1 cellular context compared by ENCODE assay signal in genomic region chr12:6492838-6493579, GRCh38.
TF ChIP-seq lines count a peak whose summit lies in the region.

MRPL51 (minus strand) TSS chr12:6493262; CDS start chr12:6493136, 126 bp downstream.

TF ChIP-seq in K562, 482 proteins besides CTCF, POLR2A, EP300 and RAD21 (continued from another document and continues in another):
- TF ChIP-seq E2F5 (CRISPR knock-in tag; IDR thresholded peaks at IDR 0.05) = no peak
- no peak for TF ChIP-seq ZNF511 (CRISPR knock-in tag; IDR thresholded peaks at IDR 0.05)
- no peak for TF ChIP-seq HNRNPL (IDR thresholded peaks at IDR 0.05; ENCODE audit: low read depth, low read length)
- TF ChIP-seq TAF7 (tag; IDR thresholded peaks at IDR 0.05) = peak; percentile 50; the same call in 1 of the 2 replicates
- no peak; the same call in 1 of the 2 replicates for TF ChIP-seq MAX (CRISPR knock-in tag; IDR thresholded peaks at IDR 0.05)
- TF ChIP-seq RB1 (IDR thresholded peaks at IDR 0.05; ENCODE audit: low read depth) = peak; percentile 46; the same call in 1 of the 2 replicates
- TF ChIP-seq ELF4 (CRISPR knock-in tag; IDR thresholded peaks at IDR 0.05) = no peak
- TF ChIP-seq IFI16 (CRISPR knock-in tag; IDR thresholded peaks at IDR 0.05) = no peak
- no peak for TF ChIP-seq COPS2 (conservative IDR thresholded peaks at IDR 0.05)
- TF ChIP-seq, protein P1, sequence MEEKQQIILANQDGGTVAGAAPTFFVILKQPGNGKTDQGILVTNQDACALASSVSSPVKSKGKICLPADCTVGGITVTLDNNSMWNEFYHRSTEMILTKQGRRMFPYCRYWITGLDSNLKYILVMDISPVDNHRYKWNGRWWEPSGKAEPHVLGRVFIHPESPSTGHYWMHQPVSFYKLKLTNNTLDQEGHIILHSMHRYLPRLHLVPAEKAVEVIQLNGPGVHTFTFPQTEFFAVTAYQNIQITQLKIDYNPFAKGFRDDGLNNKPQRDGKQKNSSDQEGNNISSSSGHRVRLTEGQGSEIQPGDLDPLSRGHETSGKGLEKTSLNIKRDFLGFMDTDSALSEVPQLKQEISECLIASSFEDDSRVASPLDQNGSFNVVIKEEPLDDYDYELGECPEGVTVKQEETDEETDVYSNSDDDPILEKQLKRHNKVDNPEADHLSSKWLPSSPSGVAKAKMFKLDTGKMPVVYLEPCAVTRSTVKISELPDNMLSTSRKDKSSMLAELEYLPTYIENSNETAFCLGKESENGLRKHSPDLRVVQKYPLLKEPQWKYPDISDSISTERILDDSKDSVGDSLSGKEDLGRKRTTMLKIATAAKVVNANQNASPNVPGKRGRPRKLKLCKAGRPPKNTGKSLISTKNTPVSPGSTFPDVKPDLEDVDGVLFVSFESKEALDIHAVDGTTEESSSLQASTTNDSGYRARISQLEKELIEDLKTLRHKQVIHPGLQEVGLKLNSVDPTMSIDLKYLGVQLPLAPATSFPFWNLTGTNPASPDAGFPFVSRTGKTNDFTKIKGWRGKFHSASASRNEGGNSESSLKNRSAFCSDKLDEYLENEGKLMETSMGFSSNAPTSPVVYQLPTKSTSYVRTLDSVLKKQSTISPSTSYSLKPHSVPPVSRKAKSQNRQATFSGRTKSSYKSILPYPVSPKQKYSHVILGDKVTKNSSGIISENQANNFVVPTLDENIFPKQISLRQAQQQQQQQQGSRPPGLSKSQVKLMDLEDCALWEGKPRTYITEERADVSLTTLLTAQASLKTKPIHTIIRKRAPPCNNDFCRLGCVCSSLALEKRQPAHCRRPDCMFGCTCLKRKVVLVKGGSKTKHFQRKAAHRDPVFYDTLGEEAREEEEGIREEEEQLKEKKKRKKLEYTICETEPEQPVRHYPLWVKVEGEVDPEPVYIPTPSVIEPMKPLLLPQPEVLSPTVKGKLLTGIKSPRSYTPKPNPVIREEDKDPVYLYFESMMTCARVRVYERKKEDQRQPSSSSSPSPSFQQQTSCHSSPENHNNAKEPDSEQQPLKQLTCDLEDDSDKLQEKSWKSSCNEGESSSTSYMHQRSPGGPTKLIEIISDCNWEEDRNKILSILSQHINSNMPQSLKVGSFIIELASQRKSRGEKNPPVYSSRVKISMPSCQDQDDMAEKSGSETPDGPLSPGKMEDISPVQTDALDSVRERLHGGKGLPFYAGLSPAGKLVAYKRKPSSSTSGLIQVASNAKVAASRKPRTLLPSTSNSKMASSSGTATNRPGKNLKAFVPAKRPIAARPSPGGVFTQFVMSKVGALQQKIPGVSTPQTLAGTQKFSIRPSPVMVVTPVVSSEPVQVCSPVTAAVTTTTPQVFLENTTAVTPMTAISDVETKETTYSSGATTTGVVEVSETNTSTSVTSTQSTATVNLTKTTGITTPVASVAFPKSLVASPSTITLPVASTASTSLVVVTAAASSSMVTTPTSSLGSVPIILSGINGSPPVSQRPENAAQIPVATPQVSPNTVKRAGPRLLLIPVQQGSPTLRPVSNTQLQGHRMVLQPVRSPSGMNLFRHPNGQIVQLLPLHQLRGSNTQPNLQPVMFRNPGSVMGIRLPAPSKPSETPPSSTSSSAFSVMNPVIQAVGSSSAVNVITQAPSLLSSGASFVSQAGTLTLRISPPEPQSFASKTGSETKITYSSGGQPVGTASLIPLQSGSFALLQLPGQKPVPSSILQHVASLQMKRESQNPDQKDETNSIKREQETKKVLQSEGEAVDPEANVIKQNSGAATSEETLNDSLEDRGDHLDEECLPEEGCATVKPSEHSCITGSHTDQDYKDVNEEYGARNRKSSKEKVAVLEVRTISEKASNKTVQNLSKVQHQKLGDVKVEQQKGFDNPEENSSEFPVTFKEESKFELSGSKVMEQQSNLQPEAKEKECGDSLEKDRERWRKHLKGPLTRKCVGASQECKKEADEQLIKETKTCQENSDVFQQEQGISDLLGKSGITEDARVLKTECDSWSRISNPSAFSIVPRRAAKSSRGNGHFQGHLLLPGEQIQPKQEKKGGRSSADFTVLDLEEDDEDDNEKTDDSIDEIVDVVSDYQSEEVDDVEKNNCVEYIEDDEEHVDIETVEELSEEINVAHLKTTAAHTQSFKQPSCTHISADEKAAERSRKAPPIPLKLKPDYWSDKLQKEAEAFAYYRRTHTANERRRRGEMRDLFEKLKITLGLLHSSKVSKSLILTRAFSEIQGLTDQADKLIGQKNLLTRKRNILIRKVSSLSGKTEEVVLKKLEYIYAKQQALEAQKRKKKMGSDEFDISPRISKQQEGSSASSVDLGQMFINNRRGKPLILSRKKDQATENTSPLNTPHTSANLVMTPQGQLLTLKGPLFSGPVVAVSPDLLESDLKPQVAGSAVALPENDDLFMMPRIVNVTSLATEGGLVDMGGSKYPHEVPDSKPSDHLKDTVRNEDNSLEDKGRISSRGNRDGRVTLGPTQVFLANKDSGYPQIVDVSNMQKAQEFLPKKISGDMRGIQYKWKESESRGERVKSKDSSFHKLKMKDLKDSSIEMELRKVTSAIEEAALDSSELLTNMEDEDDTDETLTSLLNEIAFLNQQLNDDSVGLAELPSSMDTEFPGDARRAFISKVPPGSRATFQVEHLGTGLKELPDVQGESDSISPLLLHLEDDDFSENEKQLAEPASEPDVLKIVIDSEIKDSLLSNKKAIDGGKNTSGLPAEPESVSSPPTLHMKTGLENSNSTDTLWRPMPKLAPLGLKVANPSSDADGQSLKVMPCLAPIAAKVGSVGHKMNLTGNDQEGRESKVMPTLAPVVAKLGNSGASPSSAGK (IDR thresholded peaks at IDR 0.05) = no peak
- peak; percentile 88 for TF ChIP-seq POLR2G (IDR thresholded peaks at IDR 0.05; ENCODE audit: low read depth, low read length)
- TF ChIP-seq NKRF (IDR thresholded peaks at IDR 0.05; ENCODE audit: borderline replicate concordance) = peak; percentile 16; the same call in 1 of the 2 replicates
- TF ChIP-seq HNRNPH1 (optimal IDR thresholded peaks at IDR 0.05; ENCODE audit: low read depth, low read length) = no peak
- no peak for TF ChIP-seq ZC3H4 (CRISPR knock-in tag; IDR thresholded peaks at IDR 0.05; ENCODE audit: borderline replicate concordance)
- 0 out of 2 replicates have a peak, but pooled peaks have one; percentile 15 for TF ChIP-seq ZNF12 (CRISPR knock-in tag; IDR thresholded peaks at IDR 0.05)
- TF ChIP-seq CHD1 (IDR thresholded peaks at IDR 0.05; ENCODE audit: low read length) = peak; percentile 89
- TF ChIP-seq IRF2 (CRISPR knock-in tag; IDR thresholded peaks at IDR 0.05) = no peak
- TF ChIP-seq, protein P2, sequence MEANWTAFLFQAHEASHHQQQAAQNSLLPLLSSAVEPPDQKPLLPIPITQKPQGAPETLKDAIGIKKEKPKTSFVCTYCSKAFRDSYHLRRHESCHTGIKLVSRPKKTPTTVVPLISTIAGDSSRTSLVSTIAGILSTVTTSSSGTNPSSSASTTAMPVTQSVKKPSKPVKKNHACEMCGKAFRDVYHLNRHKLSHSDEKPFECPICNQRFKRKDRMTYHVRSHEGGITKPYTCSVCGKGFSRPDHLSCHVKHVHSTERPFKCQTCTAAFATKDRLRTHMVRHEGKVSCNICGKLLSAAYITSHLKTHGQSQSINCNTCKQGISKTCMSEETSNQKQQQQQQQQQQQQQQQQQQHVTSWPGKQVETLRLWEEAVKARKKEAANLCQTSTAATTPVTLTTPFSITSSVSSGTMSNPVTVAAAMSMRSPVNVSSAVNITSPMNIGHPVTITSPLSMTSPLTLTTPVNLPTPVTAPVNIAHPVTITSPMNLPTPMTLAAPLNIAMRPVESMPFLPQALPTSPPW (CRISPR knock-in tag; IDR thresholded peaks at IDR 0.05) = peak; percentile 80
- no peak for TF ChIP-seq NR1H2 (CRISPR knock-in tag; IDR thresholded peaks at IDR 0.05)
- no peak for TF ChIP-seq CEBPG (CRISPR knock-in tag; IDR thresholded peaks at IDR 0.05)
- TF ChIP-seq CEBPG (tag; conservative IDR thresholded peaks at IDR 0.05 in 1 of 2, IDR thresholded peaks at IDR 0.05 in 1 of 2) = no peak
- no peak for TF ChIP-seq ESRRA (IDR thresholded peaks at IDR 0.05; ENCODE audit: borderline replicate concordance, low read depth)
- TF ChIP-seq, protein P3, sequence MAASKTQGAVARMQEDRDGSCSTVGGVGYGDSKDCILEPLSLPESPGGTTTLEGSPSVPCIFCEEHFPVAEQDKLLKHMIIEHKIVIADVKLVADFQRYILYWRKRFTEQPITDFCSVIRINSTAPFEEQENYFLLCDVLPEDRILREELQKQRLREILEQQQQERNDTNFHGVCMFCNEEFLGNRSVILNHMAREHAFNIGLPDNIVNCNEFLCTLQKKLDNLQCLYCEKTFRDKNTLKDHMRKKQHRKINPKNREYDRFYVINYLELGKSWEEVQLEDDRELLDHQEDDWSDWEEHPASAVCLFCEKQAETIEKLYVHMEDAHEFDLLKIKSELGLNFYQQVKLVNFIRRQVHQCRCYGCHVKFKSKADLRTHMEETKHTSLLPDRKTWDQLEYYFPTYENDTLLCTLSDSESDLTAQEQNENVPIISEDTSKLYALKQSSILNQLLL (CRISPR knock-in tag; IDR thresholded peaks at IDR 0.05; ENCODE audit: borderline replicate concordance) = no peak
- TF ChIP-seq POLR2AphosphoS5 (IDR thresholded peaks at IDR 0.05; ENCODE audit: control insufficient read depth, insufficient read depth, low read depth, low read length) = peak; percentile 83
- TF ChIP-seq ZNF140 (CRISPR knock-in tag; IDR thresholded peaks at IDR 0.05) = no peak
- TF ChIP-seq CSDE1 (IDR thresholded peaks at IDR 0.05) = no peak
- no peak for TF ChIP-seq ZNF384 (IDR thresholded peaks at IDR 0.05; ENCODE audit: low read depth, low read length)
- TF ChIP-seq NFXL1 (CRISPR knock-in tag; IDR thresholded peaks at IDR 0.05) = no peak
- TF ChIP-seq ZFP1 (CRISPR knock-in tag; IDR thresholded peaks at IDR 0.05) = no peak
- TF ChIP-seq SMARCE1 (IDR thresholded peaks at IDR 0.05) = no peak
- TF ChIP-seq ZNF311 (CRISPR knock-in tag; IDR thresholded peaks at IDR 0.05) = no peak
- TF ChIP-seq ATF1 (CRISPR knock-in tag; IDR thresholded peaks at IDR 0.05) = no peak
- peak; percentile 29; the same call in 1 of the 2 replicates for TF ChIP-seq ATF1 (tag; IDR thresholded peaks at IDR 0.05)
- peak; percentile 87; the same call in 1 of the 2 replicates for TF ChIP-seq PHF21A (IDR thresholded peaks at IDR 0.05; ENCODE audit: borderline replicate concordance, low read depth)
- TF ChIP-seq STAT5B (CRISPR knock-in tag; IDR thresholded peaks at IDR 0.05) = no peak
- no peak for TF ChIP-seq MITF (IDR thresholded peaks at IDR 0.05)
